Comparison of ENCODE assay signal across 14 cellular contexts in genomic region chr3:148680289-148680688, GRCh38. TPM values are rescaled to one million over a fixed set of nuclear protein-coding genes. Genes with fewer than 3 reads are reported as not detected.
DNase-seq lines count a peak whose midpoint lies in the region; ATAC-seq and TF ChIP-seq lines count a peak whose summit lies in the region.
"Had no signal": no experiment of that assay in that cellular context is flagged by ENCODE, and none has a peak within 500 bp of the region (broad histone marks: within the 10 kb centered on the region; RNA-seq: fewer than 3 reads in every experiment).

No MANE protein-coding gene starts in this region.

- peak; percentile 50 for ATAC-seq in Panc1
- ATAC-seq: GM23338 had no signal

- no peak overlapping the region for H3K4me3 ChIP-seq in ACC112 (ENCODE audit: low read depth, low read length)
- H3K4me3 ChIP-seq in Panc1 (ENCODE audit: low read depth in 2 of 2, low read length in 2 of 2) = no peak overlapping the region
- H3K4me3 ChIP-seq: GM23338 had no signal

- intact Hi-C loops in Panc1 (cut with micrococcal nuclease; ENCODE audit: unreplicated experiment) (no loop called here), head of caudate nucleus (cut with DNase I) (no loop called here)

- DNase-seq in HT-29 (ENCODE audit: low spot score) = peak; percentile 20
- DNase-seq in Panc1 (ENCODE audit: low read depth, low spot score) = no peak
- DNase-seq in LoVo (ENCODE audit: low spot score) = no peak
- no peak for DNase-seq in head of caudate nucleus
- DNase-seq in activated CD4-positive, alpha-beta T cell treated with anti-CD3 and anti-CD28 coated beads for 4 hours = no peak
- DNase-seq: AML-193; Caco-2; CD4-positive, alpha-beta T cell; DMS79 treated with DMSO at 0.1 percent for 48 hours; GF-D8; H9 had no signal

- POLR2A ChIA-PET in Panc1 (lab: Charles Lee) = no interaction called here

- in situ Hi-C loops in Panc1 (cut with HindIII; ENCODE audit: low pct_unique_long_range_greater_than_20kb, low sequenced_read_pairs) = no loop called here

- H3K27me3 ChIP-seq in ACC112 (ENCODE audit: insufficient read depth, low read length) = no peaks in the 10 kb centered on the region
- no peaks in the 10 kb centered on the region for H3K27me3 ChIP-seq in Panc1 (ENCODE audit: control insufficient read depth, insufficient read depth, low read length)

- H3K36me3 ChIP-seq in ACC112 (ENCODE audit: insufficient read depth, low read length) (no peaks in the 10 kb centered on the region), Panc1 (ENCODE audit: control insufficient read depth, insufficient read depth, low read length) (no peaks in the 10 kb centered on the region)

- CTCF ChIA-PET in Panc1 (lab: Charles Lee) = no interaction called here

- no peak overlapping the region for H3K27ac ChIP-seq in ACC112 (ENCODE audit: low read depth, low read length)
- no peak overlapping the region for H3K27ac ChIP-seq in Panc1 (ENCODE audit: low read length)
- H3K27ac ChIP-seq: C4-2B had no signal

- H3K9me3 ChIP-seq in Panc1 (ENCODE audit: control insufficient read depth, insufficient read depth, low read depth, low read length) = no peaks in the 10 kb centered on the region
- H3K9me3 ChIP-seq: Caco-2 had no signal

- no peaks in the 10 kb centered on the region for H3K79me2 ChIP-seq in ACC112 (ENCODE audit: control insufficient read depth, insufficient read depth, low read length, unreplicated experiment)

- TF ChIP-seq CTCF in Panc1 (IDR thresholded peaks at IDR 0.05) = no peak

- H3K4me1 ChIP-seq in ACC112 (ENCODE audit: control insufficient read depth, insufficient read depth, low read length, unreplicated experiment) (peaks cover 8% of the 10 kb centered on the region), Panc1 (ENCODE audit: control insufficient read depth, insufficient read depth, low read length) (no peaks in the 10 kb centered on the region)
- H3K4me1 ChIP-seq: Caco-2 had no signal

- peak overlapping the region; percentile 10 for H2AFZ ChIP-seq in ACC112 (ENCODE audit: low read length, unreplicated experiment)
- H2AFZ ChIP-seq: GM23338 had no signal

- no TSS peak for BruUV-seq in Panc1 (replicated peaks; lab: Mats Ljungman, UMichigan)

RNA-seq across cellular contexts. Expression of gene AGTR1, which starts 17.4 kb away (rescaled TPM):
- total RNA-seq in HT-29 (2014; rRNA removed; shearing (Covaris generic)) = not detected in 2 replicates
- 0.28 TPM for total RNA-seq in Panc1 (2021; ENCODE audit: unreplicated experiment)
- polyA plus RNA-seq in Panc1 (2012; ENCODE audit: insufficient read length) = 0.10 TPM
- total RNA-seq: Caco-2; CD4-positive, alpha-beta T cell; GM23338; H9 had no signal
